In genomic region chrX:39689374-39690104, GRCh38 we compare ENCODE assay signal across 9 cellular contexts.
DNase-seq lines count a peak whose midpoint lies in the region; ATAC-seq, FAIRE-seq and TF ChIP-seq lines count a peak whose summit lies in the region.
"Had no signal": no experiment of that assay in that cellular context is flagged by ENCODE, and none has a peak within 500 bp of the region (broad histone marks: within the 10 kb centered on the region; RNA-seq: fewer than 3 reads in every experiment).

No MANE protein-coding gene starts in this region.

- H3K9me1 ChIP-seq in keratinocyte (ENCODE audit: control insufficient read depth, extremely low read depth, insufficient read depth, low read length), result no peaks in the 10 kb centered on the region

- ATAC-seq in GM18858 (IDR thresholded peaks at IDR 0.05; ENCODE audit: unreplicated experiment) (no peak), HG03469 (IDR thresholded peaks at IDR 0.05; ENCODE audit: unreplicated experiment) (no peak)

- TF ChIP-seq CTCF in ascending aorta (IDR thresholded peaks at IDR 0.05) (no peak), keratinocyte (optimal IDR thresholded peaks at IDR 0.05 in 1 of 3, IDR thresholded peaks at IDR 0.05 in 1 of 3, conservative IDR thresholded peaks at IDR 0.05 in 1 of 3; ENCODE audit: extremely low read depth in 1 of 3, insufficient read depth in 2 of 3, low read length in 3 of 3) (no peak), testis (IDR thresholded peaks at IDR 0.05) (no peak)

- dilution Hi-C loops in keratinocyte (cut with MboI; ENCODE audit: extremely low pct_ligation_motif_present, low sequenced_read_pairs), result no loop called here

- no peak overlapping the region for H2AFZ ChIP-seq in keratinocyte (ENCODE audit: control insufficient read depth, low read length)

- H3K4me1 ChIP-seq in ascending aorta (peaks cover 0 to 4% of the 10 kb centered on the region in 2 donors), keratinocyte (ENCODE audit: control insufficient read depth, extremely low read depth, insufficient read depth, low read length) (peaks cover 3% of the 10 kb centered on the region), testis (no peaks in the 10 kb centered on the region)

- no peaks in the 10 kb centered on the region for H3K36me3 ChIP-seq in ascending aorta
- no peaks in the 10 kb centered on the region for H3K36me3 ChIP-seq in keratinocyte (ENCODE audit: control insufficient read depth in 2 of 2, extremely low read depth in 1 of 2, insufficient read depth in 2 of 2, low read length in 2 of 2)
- H3K36me3 ChIP-seq in testis (ENCODE audit: low read depth, missing control alignments), result no peaks in the 10 kb centered on the region

- no peak overlapping the region for H3K9ac ChIP-seq in keratinocyte (ENCODE audit: control insufficient read depth, extremely low read depth, insufficient read depth, low read length)

- H3K27me3 ChIP-seq in ascending aorta (no peaks in the 10 kb centered on the region), keratinocyte (ENCODE audit: control insufficient read depth, extremely low read depth, insufficient read depth, low read length) (peaks cover 23% of the 10 kb centered on the region), testis (no peaks in the 10 kb centered on the region)

- DNase-seq in NCI-H82 (lab: John Stamatoyannopoulos, UW) (peak; percentile 42), NCI-H82 treated with DMSO at 0.1 percent for 48 hours (lab: John Stamatoyannopoulos, UW; ENCODE audit: unreplicated experiment) (no peak), ascending aorta (ENCODE audit: low spot score in 2 of 2) (no peak), keratinocyte (ENCODE audit: low read depth, low spot score) (no peak), testis (no peak), GM19238 (ENCODE audit: insufficient read length, low spot score) (no peak)

- no peak for FAIRE-seq in keratinocyte (lab: Jason Lieb, UNC)

- intact Hi-C loops in ascending aorta (cut with DNase I) (loop anchor here (5.0 kb wide), 1 partner anchor 42 kb away; no protein-coding TSS in a partner anchor), testis (cut with DNase I; ENCODE audit: low total_unique reads) (no loop called here)

- H3K4me2 ChIP-seq in keratinocyte (ENCODE audit: control insufficient read depth, extremely low read depth, insufficient read depth, low read depth, low read length), result peak overlapping the region; percentile 41

- H3K4me3 ChIP-seq in ascending aorta (peak overlapping the region; percentile 37 to 61), keratinocyte (ENCODE audit: control insufficient read depth in 2 of 3, extremely low read depth in 1 of 3, insufficient read depth in 2 of 3, low read depth in 1 of 3, low read length in 3 of 3) (peak overlapping the region in 2 of 3 experiments; percentile 22 to 29), testis (peak overlapping the region; percentile 29 to 47)
- H3K4me3 ChIP-seq: lung had no signal

- 18 to 22% methylated on average over 10 to 18 of the region's 34 CpGs for WGBS in testis, 2 donors

- H3K79me2 ChIP-seq in keratinocyte (ENCODE audit: control insufficient read depth, insufficient read depth, low read length), result no peaks in the 10 kb centered on the region

- no peaks in the 10 kb centered on the region for H3K9me3 ChIP-seq in ascending aorta
- no peaks in the 10 kb centered on the region for H3K9me3 ChIP-seq in keratinocyte (ENCODE audit: control insufficient read depth, low read depth, low read length)
- H3K9me3 ChIP-seq in testis, result no peaks in the 10 kb centered on the region

- no peak for TF ChIP-seq POLR2A in testis (IDR thresholded peaks at IDR 0.05)

- no peaks in the 10 kb centered on the region for H4K20me1 ChIP-seq in keratinocyte (ENCODE audit: control insufficient read depth, extremely low read depth, insufficient read depth, low read length)

- H3K27ac ChIP-seq in ascending aorta, result peak overlapping the region; percentile 51 to 52
- H3K27ac ChIP-seq in keratinocyte (ENCODE audit: control insufficient read depth, insufficient read depth, low read length), result no peak overlapping the region
- peak overlapping the region in 1 of 2 donors; percentile 29 for H3K27ac ChIP-seq in testis
